12 cellular contexts compared by ENCODE assay signal in genomic region chr1:221910222-221910621, GRCh38.
"Had no signal": no experiment of that assay in that cellular context is flagged by ENCODE, and none has a peak within 500 bp of the region (broad histone marks: within the 10 kb centered on the region; RNA-seq: fewer than 3 reads in every experiment).

No MANE protein-coding gene starts in this region.

- H3K27me3 ChIP-seq: esophagus squamous epithelium, foreskin keratinocyte had no signal

- H3K27ac ChIP-seq: esophagus squamous epithelium, foreskin keratinocyte, psoas muscle had no signal

- H3K36me3 ChIP-seq: esophagus squamous epithelium had no signal

- DNase-seq: activated CD4-positive, alpha-beta T cell treated with anti-CD3 and anti-CD28 coated beads for 48 hours; activated naive CD4-positive, alpha-beta T cell treated with anti-CD3 and anti-CD28 coated beads for 36 hours; esophagus squamous epithelium; mammary epithelial cell; occipital lobe; psoas muscle; stimulated activated naive CD4-positive, alpha-beta T cell treated with Interleukin-2 at 50 U/mL for 16 hours; trophoblast cell had no signal

- H3K4me3 ChIP-seq: esophagus squamous epithelium, psoas muscle had no signal

- H3K4me1 ChIP-seq: esophagus squamous epithelium, psoas muscle had no signal

- ATAC-seq: foreskin keratinocyte; natural killer cell treated with Interleukin-12 subunit alpha and Interleukin-12 subunit beta and Interleukin-15 and Interleukin-18, amount 100 ng/mL, for 72 hours; psoas muscle; sciatic nerve; WTC11 had no signal
